Comparison of ENCODE assay signal across 7 cellular contexts in genomic region chr1:1207254-1207902, GRCh38. TPM values are rescaled to one million over a fixed set of nuclear protein-coding genes. Genes with fewer than 3 reads are reported as not detected.
DNase-seq lines count a peak whose midpoint lies in the region; ATAC-seq and TF ChIP-seq lines count a peak whose summit lies in the region.
"Had no signal": no experiment of that assay in that cellular context is flagged by ENCODE, and none has a peak within 500 bp of the region (broad histone marks: within the 10 kb centered on the region; RNA-seq: fewer than 3 reads in every experiment).

No MANE protein-coding gene starts in this region.

- H3K36me3 ChIP-seq in right atrium auricular region (no peaks in the 10 kb centered on the region), vagina (no peaks in the 10 kb centered on the region), WERI-Rb-1 (no peaks in the 10 kb centered on the region)

- H3K9me3 ChIP-seq in right atrium auricular region (no peaks in the 10 kb centered on the region), vagina (no peaks in the 10 kb centered on the region), WERI-Rb-1 (ENCODE audit: severe bottlenecking) (no peaks in the 10 kb centered on the region)

- H3K36me3 Mint-ChIP-seq in central memory CD8-positive, alpha-beta T cell (ENCODE audit: insufficient read depth): peaks cover 4% of the 10 kb centered on the region

- H3K27me3 ChIP-seq in right atrium auricular region: peaks cover 6 to 8% of the 10 kb centered on the region in 2 donors
- no peaks in the 10 kb centered on the region for H3K27me3 ChIP-seq in vagina
- no peaks in the 10 kb centered on the region for H3K27me3 ChIP-seq in WERI-Rb-1 (ENCODE audit: insufficient read depth, low read depth, severe bottlenecking)

- H3K27me3 Mint-ChIP-seq in central memory CD8-positive, alpha-beta T cell: no peaks in the 10 kb centered on the region

- H3K9me3 Mint-ChIP-seq in central memory CD8-positive, alpha-beta T cell: no peaks in the 10 kb centered on the region

- H3K27ac Mint-ChIP-seq in central memory CD8-positive, alpha-beta T cell (ENCODE audit: low read depth): peak overlapping the region; percentile 78

- no peak overlapping the region for H3K4me3 ChIP-seq in right atrium auricular region
- H3K4me3 ChIP-seq in vagina: no peak overlapping the region
- no peak overlapping the region for H3K4me3 ChIP-seq in WERI-Rb-1 (ENCODE audit: low read depth, low read length)

- TF ChIP-seq POLR2A in vagina (IDR thresholded peaks at IDR 0.05): no peak

- peaks cover 20% of the 10 kb centered on the region for H3K4me1 Mint-ChIP-seq in central memory CD8-positive, alpha-beta T cell

- H3K4me3 Mint-ChIP-seq in central memory CD8-positive, alpha-beta T cell: peak overlapping the region; percentile 76

- DNase-seq in Right ventricle myocardium superior (peak; percentile 37), right atrium auricular region (ENCODE audit: low spot score) (no peak), vagina (ENCODE audit: extremely low spot score in 2 of 2) (no peak), DMS153 (lab: John Stamatoyannopoulos, UW) (no peak), WERI-Rb-1 (no peak)
- no peak for DNase-seq in central memory CD8-positive, alpha-beta T cell (ENCODE audit: low spot score in 2 of 2)

- TF ChIP-seq CTCF in right atrium auricular region (IDR thresholded peaks at IDR 0.05): no peak
- TF ChIP-seq CTCF in vagina (IDR thresholded peaks at IDR 0.05): no peak
- TF ChIP-seq CTCF in WERI-Rb-1 (IDR thresholded peaks at IDR 0.05; ENCODE audit: low read depth, low read length): no peak

- H3K27ac ChIP-seq in right atrium auricular region: no peak overlapping the region
- peak overlapping the region; percentile 75 for H3K27ac ChIP-seq in vagina
- H3K27ac ChIP-seq in WERI-Rb-1: no peak overlapping the region
- H3K27ac ChIP-seq: C4-2B had no signal

- peaks cover 0 to 33% of the 10 kb centered on the region in 2 donors for H3K4me1 ChIP-seq in right atrium auricular region
- H3K4me1 ChIP-seq in vagina: peaks cover 48% of the 10 kb centered on the region

- no peak for ATAC-seq in Right ventricle myocardium superior (ENCODE audit: poor library complexity)
- ATAC-seq in central memory CD8-positive, alpha-beta T cell (replicated peaks; ENCODE audit: extremely low read depth, poor library complexity, severe bottlenecking): no peak

- intact Hi-C loops in Right ventricle myocardium superior (cut with DNase I): no loop called here
- intact Hi-C loops in vagina (cut with DNase I): no loop called here

RNA-seq across cellular contexts. Expression of gene TNFRSF18, which starts 1.0 kb away (rescaled TPM):
- total RNA-seq in Right ventricle myocardium superior: 0.32 TPM
- total RNA-seq in right atrium auricular region: under 1 TPM in 1 of 2 donors, not detected in 1; 0.55 TPM
- 4.4 TPM for total RNA-seq in vagina

RNA-seq across cellular contexts. Expression of gene TNFRSF4, which starts 6.6 kb away (rescaled TPM):
- total RNA-seq in Right ventricle myocardium superior: 2.1 TPM
- under 1 TPM; 0.59 to 0.79 TPM for total RNA-seq in right atrium auricular region
- not detected for total RNA-seq in vagina

RNA-seq across cellular contexts. Expression of gene SDF4, which starts 24.4 kb away (rescaled TPM):
- total RNA-seq in Right ventricle myocardium superior (110 TPM), right atrium auricular region (100 to 1,000 TPM; 120 to 128 TPM), vagina (74.2 TPM)

RNA-seq across cellular contexts. Expression of gene B3GALT6, which starts 24.7 kb away (rescaled TPM):
- total RNA-seq in Right ventricle myocardium superior: 8.6 TPM
- total RNA-seq in right atrium auricular region: 10 to 100 TPM; 16.1 to 19.7 TPM
- total RNA-seq in vagina: 11.0 TPM

RNA-seq across cellular contexts. Expression of gene TTLL10, which starts 33.7 kb away (rescaled TPM):
- total RNA-seq in Right ventricle myocardium superior (0.22 TPM), right atrium auricular region (not detected), vagina (not detected)
